In the genomic region with DNA sequence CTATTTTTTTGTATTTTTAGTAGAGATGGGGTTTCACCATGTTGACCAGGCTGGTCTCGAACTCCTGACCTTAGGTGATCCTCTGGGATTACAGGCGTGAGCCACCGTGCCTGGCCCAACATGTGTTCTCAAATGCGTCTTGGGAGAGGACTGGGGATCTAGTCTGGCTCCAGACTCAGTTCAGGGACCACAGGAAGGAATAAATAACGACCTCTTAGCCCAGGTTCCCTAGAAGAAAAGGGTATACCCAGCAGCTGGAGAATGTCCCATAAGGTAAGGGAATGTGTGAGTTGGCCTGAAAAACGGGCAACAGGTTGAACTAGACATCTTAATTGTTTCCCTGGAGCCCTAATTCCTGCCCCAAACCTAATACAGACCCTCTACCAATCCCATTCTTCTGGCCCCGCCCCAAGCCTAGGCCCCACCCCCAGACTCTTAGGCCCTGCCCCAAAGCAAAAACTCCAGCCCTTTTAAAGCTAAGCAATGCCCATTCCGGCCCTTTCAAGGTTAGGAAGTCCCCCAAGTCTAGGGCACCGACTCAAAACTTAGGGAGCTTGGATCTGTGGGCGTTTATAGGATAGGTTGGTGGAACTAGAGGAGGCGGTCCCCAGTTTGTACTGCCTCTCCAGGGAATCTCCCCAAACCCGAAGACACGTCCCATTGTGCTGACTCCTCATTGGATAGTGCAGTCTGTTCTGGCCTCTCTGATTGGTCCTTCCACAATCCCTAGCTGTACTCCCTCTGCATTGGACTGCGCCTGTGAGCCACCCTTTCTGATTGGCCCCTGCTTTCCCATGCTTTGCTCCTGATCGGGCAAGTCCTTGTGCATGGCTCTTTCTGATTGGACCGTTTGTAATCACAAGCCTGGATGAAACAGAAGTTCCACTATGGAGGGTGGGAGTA, we compare ENCODE assay signal across 14 cellular contexts. TPM values are rescaled to one million over a fixed set of nuclear protein-coding genes. Genes with fewer than 3 reads are reported as not detected.
DNase-seq lines count a peak whose midpoint lies in the region; ATAC-seq and TF ChIP-seq lines count a peak whose summit lies in the region.
"Had no signal": no experiment of that assay in that cellular context is flagged by ENCODE, and none has a peak within 500 bp of the region (broad histone marks: within the 10 kb centered on the region; RNA-seq: fewer than 3 reads in every experiment).

No MANE protein-coding gene starts in this region.

- peak; percentile 57 for ATAC-seq in RWPE2 (ENCODE audit: low read depth)
- ATAC-seq in GM18519 (IDR thresholded peaks at IDR 0.05; ENCODE audit: low FRiP score, unreplicated experiment), result no peak

- TF ChIP-seq CTCF in RWPE2 (IDR thresholded peaks at IDR 0.05; ENCODE audit: poor library complexity, severe bottlenecking), result no peak

- no peaks in the 10 kb centered on the region for H3K9me3 ChIP-seq in RWPE2 (ENCODE audit: severe bottlenecking)
- H3K9me3 ChIP-seq: esophagus squamous epithelium, right atrium auricular region, thyroid gland had no signal

- no peaks in the 10 kb centered on the region for H3K4me1 ChIP-seq in RWPE2 (ENCODE audit: insufficient read depth, poor library complexity, severe bottlenecking)
- H3K4me1 ChIP-seq: thyroid gland had no signal

- H3K27ac ChIP-seq in RWPE2 (ENCODE audit: poor library complexity, severe bottlenecking), result no peak overlapping the region
- H3K27ac ChIP-seq: esophagus squamous epithelium, right atrium auricular region, thyroid gland had no signal

- no peak overlapping the region for H3K4me3 ChIP-seq in RWPE2 (ENCODE audit: severe bottlenecking)
- H3K4me3 ChIP-seq: esophagus squamous epithelium, right atrium auricular region, thyroid gland had no signal

- DNase-seq in NCI-H2227 (lab: John Stamatoyannopoulos, UW; ENCODE audit: unreplicated experiment), result peak; percentile 71
- no peak for DNase-seq in NCI-H2227 treated with DMSO at 0.1 percent for 48 hours (lab: John Stamatoyannopoulos, UW)
- DNase-seq in Daoy (ENCODE audit: low read depth), result peak; percentile 33
- no peak for DNase-seq in RWPE2 (ENCODE audit: low spot score)
- peak; percentile 16 to 34 for DNase-seq in erythroblast (lab: John Stamatoyannopoulos, UW)
- no peak for DNase-seq in LoVo (ENCODE audit: low spot score)
- no peak for DNase-seq in epidermal melanocyte (ENCODE audit: insufficient read length, low spot score)
- DNase-seq: esophagus squamous epithelium, NCI-H187 treated with DMSO at 0.1 percent for 48 hours, T-helper 9 cell, thyroid gland had no signal

- TF ChIP-seq POLR2A in erythroblast (IDR thresholded peaks at IDR 0.05; ENCODE audit: low read length), result no peak

- H3K27me3 ChIP-seq in RWPE2 (ENCODE audit: insufficient read depth, poor library complexity, severe bottlenecking), result no peaks in the 10 kb centered on the region
- H3K27me3 ChIP-seq: right atrium auricular region, thyroid gland had no signal

- H3K36me3 ChIP-seq in RWPE2 (ENCODE audit: low read depth), result no peaks in the 10 kb centered on the region
- H3K36me3 ChIP-seq: esophagus squamous epithelium, right atrium auricular region, thyroid gland had no signal

RNA-seq across cellular contexts. Expression of a gene that starts 5.4 kb away (rescaled TPM):
- 0.65 and 0.74 TPM in 2 replicates for total RNA-seq in Daoy (2014; rRNA removed; shearing (Covaris generic))

RNA-seq across cellular contexts. Expression of a gene that starts 9.8 kb away (rescaled TPM):
- total RNA-seq in Daoy (2014; rRNA removed; shearing (Covaris generic)), result 0.23 and 0.83 TPM in 2 replicates
- total RNA-seq: bronchial epithelial cell had no signal

RNA-seq across cellular contexts. Expression of a gene that starts 16.2 kb away (rescaled TPM):
- 55.0 and 57.4 TPM in 2 replicates for total RNA-seq in Daoy (2014; rRNA removed; shearing (Covaris generic))

RNA-seq across cellular contexts. Expression of a gene that starts 29.8 kb away (rescaled TPM):
- total RNA-seq in Daoy (2014; rRNA removed; shearing (Covaris generic)), result not detected in 2 replicates
- total RNA-seq: bronchial epithelial cell, esophagus squamous epithelium, right atrium auricular region, thyroid gland had no signal

RNA-seq across cellular contexts. Expression of a gene that starts 57.8 kb away (rescaled TPM):
- total RNA-seq in Daoy (2014; rRNA removed; shearing (Covaris generic)), result not detected in 2 replicates
- total RNA-seq: bronchial epithelial cell, esophagus squamous epithelium, right atrium auricular region, thyroid gland had no signal

Comparison
In these comparisons a context has a peak if more than half of its experiments do, and no peak if none do; other contexts are left out.
1. DNase-seq: peak in NCI-H2227 (single experiment), Daoy (single experiment) and erythroblast (2 of 2); none in NCI-H2227 treated with DMSO at 0.1 percent for 48 hours (single experiment), RWPE2 (single experiment), LoVo (single experiment) and epidermal melanocyte (single experiment).